ENCODE assay signal across 9 cellular contexts in the genomic region with DNA sequence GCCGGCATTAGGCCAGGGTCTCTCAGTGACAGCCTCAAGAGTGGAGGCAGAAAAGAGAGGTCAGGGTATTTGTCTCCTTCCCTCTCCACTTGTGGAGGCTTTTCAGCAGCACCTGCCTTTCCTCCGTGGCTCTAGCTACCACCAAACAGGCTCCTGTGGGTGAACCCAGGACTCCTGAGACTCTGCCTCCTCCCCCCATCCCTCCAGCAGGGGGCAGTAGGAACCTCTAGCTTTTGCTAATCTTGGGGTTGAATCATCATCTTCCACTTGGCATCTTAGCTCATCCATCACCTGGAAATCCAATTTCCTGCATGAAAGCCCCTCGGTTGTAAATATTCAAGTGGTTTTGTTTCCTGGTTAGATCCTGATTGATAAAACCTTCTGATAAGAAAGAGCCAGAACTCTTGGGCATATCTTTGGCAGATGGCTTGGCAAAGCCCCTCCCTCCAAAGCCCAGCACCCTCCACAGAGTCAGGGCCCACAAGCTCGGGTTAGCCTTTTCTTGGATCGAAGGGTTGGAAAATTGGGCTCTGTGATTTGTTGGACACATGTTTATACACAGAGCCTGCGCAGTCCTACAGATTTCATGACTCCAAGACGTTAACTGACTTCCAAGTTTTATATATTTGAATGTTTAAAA.
DNase-seq lines count a peak whose midpoint lies in the region; ATAC-seq and TF ChIP-seq lines count a peak whose summit lies in the region.
"Had no signal": no experiment of that assay in that cellular context is flagged by ENCODE, and none has a peak within 500 bp of the region (broad histone marks: within the 10 kb centered on the region; RNA-seq: fewer than 3 reads in every experiment).

No MANE protein-coding gene starts in this region.

- intact Hi-C loops in posterior vena cava (cut with DNase I), result loop anchor here in 1 of 2 donors (5.0 kb wide), 1 partner anchor 560 kb away; no protein-coding TSS in a partner anchor

- POLR2A ChIA-PET in BJ (lab: Charles Lee), result no interaction called here

- ATAC-seq in GM21786 (IDR thresholded peaks at IDR 0.05; ENCODE audit: unreplicated experiment), result no peak

- in situ Hi-C loops in GM13976 (cut with MboI; ENCODE audit: low sequenced_read_pairs, unreplicated experiment), result no loop called here

- H3K4me3 ChIP-seq in BJ (ENCODE audit: low read depth, low read length), result no peak overlapping the region

- peak; percentile 46 for TF ChIP-seq CTCF in BJ (IDR thresholded peaks at IDR 0.05; ENCODE audit: insufficient read depth, low read depth, low read length)
- TF ChIP-seq CTCF in GM13976 (IDR thresholded peaks at IDR 0.05; ENCODE audit: borderline replicate concordance, control extremely low read depth, extremely low read depth, insufficient read depth, missing control alignments), result no peak

- H3K36me3 ChIP-seq in BJ (ENCODE audit: control insufficient read depth, insufficient read depth, low read length), result no peaks in the 10 kb centered on the region

- H3K27me3 ChIP-seq in BJ (ENCODE audit: control insufficient read depth, insufficient read depth, low read length), result no peaks in the 10 kb centered on the region

- CTCF ChIA-PET in BJ (lab: Yijun Ruan, JAX), result interaction anchor here (1.0 to 1.5 kb wide), 2 partner anchors 11 to 203 kb away, joined by 3 to 4 read pairs; no protein-coding TSS in a partner anchor

- DNase-seq in BJ (ENCODE audit: low read depth) (no peak), GM13976 (ENCODE audit: low spot score) (peak; percentile 62), SW480 (ENCODE audit: low spot score) (peak; percentile 11), kidney tubule cell (ENCODE audit: low spot score) (peak; percentile 37), posterior vena cava (ENCODE audit: low spot score) (no peak), NCI-H226 (no peak), amniotic stem cell (lab: John Stamatoyannopoulos, UW) (no peak)
- DNase-seq: NCI-H2227 treated with DMSO at 0.1 percent for 48 hours had no signal

Comparison
In these comparisons a context has a peak if more than half of its experiments do, and no peak if none do; other contexts are left out.
1. DNase-seq: peak in GM13976 (single experiment), SW480 (single experiment) and kidney tubule cell (single experiment); none in BJ (single experiment), posterior vena cava (single experiment), NCI-H226 (single experiment) and amniotic stem cell (single experiment).